ENCODE assay signal across 23 cellular contexts in genomic region chr9:94479757-94480156, GRCh38.
"Had no signal": no experiment of that assay in that cellular context is flagged by ENCODE, and none has a peak within 500 bp of the region (broad histone marks: within the 10 kb centered on the region; RNA-seq: fewer than 3 reads in every experiment).

No MANE protein-coding gene starts in this region.

- H3K36me3 ChIP-seq: left ventricle myocardium inferior, neutrophil, pancreas, right lobe of liver, thoracic aorta, tibial nerve, vagina had no signal

- H3K9me3 Mint-ChIP-seq: immature natural killer cell, natural killer cell had no signal

- H3K27ac Mint-ChIP-seq: immature natural killer cell, memory B cell, natural killer cell had no signal

- H3K9me3 ChIP-seq: neutrophil, pancreas, right lobe of liver, thoracic aorta, tibial nerve, vagina had no signal

- DNase-seq: dorsolateral prefrontal cortex; effector CD4-positive, alpha-beta T cell; hypothalamus; immature natural killer cell; kidney glomerular epithelial cell; left colon; left ventricle myocardium inferior; natural killer cell; right lobe of liver; small intestine; stimulated activated CD4-positive, alpha-beta T cell treated with anti-CD3 and anti-CD28 coated beads, Interleukin-15, amount 100 ng/mL, for 24 hours; stimulated activated CD4-positive, alpha-beta T cell treated with anti-CD3 and anti-CD28 coated beads, Interleukin-2, amount 100 ng/mL, for 48 hours; stimulated activated naive CD4-positive, alpha-beta T cell had no signal

- H3K4me1 Mint-ChIP-seq: immature natural killer cell, neural crest cell had no signal

- H3K4me1 ChIP-seq: left ventricle myocardium inferior, pancreas, right lobe of liver, tibial nerve, vagina had no signal

- FAIRE-seq: colon, frontal cortex, pancreas, small intestine had no signal

- H3K4me3 ChIP-seq: dorsolateral prefrontal cortex, left ventricle myocardium inferior, lung, pancreas, right lobe of liver, thoracic aorta, tibial nerve, vagina had no signal

- H3K27ac ChIP-seq: dorsolateral prefrontal cortex, left ventricle myocardium inferior, neutrophil, pancreas, right lobe of liver, thoracic aorta, tibial nerve, vagina had no signal

- H3K36me3 Mint-ChIP-seq: immature natural killer cell, memory B cell, natural killer cell had no signal

- H3K4me3 Mint-ChIP-seq: immature natural killer cell, memory B cell, natural killer cell, neural crest cell had no signal

- ATAC-seq: left colon, pancreas had no signal

- H3K27me3 ChIP-seq: neutrophil, pancreas, right lobe of liver, tibial nerve, vagina had no signal
